In genomic region chr19:16078311-16078758, GRCh38 we compare ENCODE assay signal across 1 cellular context.
TF ChIP-seq lines count a peak whose summit lies in the region.

No MANE protein-coding gene starts in this region.

TF ChIP-seq in H1, 55 proteins besides CTCF, POLR2A, EP300 and RAD21 (continued from another document):
- TF ChIP-seq, protein P1, sequence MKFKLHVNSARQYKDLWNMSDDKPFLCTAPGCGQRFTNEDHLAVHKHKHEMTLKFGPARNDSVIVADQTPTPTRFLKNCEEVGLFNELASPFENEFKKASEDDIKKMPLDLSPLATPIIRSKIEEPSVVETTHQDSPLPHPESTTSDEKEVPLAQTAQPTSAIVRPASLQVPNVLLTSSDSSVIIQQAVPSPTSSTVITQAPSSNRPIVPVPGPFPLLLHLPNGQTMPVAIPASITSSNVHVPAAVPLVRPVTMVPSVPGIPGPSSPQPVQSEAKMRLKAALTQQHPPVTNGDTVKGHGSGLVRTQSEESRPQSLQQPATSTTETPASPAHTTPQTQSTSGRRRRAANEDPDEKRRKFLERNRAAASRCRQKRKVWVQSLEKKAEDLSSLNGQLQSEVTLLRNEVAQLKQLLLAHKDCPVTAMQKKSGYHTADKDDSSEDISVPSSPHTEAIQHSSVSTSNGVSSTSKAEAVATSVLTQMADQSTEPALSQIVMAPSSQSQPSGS (IDR thresholded peaks at IDR 0.05; ENCODE audit: low read length) = peak; percentile 5; the same call in 1 of the 2 replicates
- TF ChIP-seq TAF1 (IDR thresholded peaks at IDR 0.05; ENCODE audit: low read depth, low read length) = peak; percentile 61; the same call in 1 of the 2 replicates
